22 cellular contexts compared by ENCODE assay signal in genomic region chr19:47002106-47002766, GRCh38. TPM values are rescaled to one million over a fixed set of nuclear protein-coding genes. Genes with fewer than 3 reads are reported as not detected.
A peak's percentile ranks its signal among the peaks of the same experiment; 100 is the strongest.
DNase-seq lines count a peak whose midpoint lies in the region; ATAC-seq and TF ChIP-seq lines count a peak whose summit lies in the region.
"Had no signal": no experiment of that assay in that cellular context is flagged by ENCODE, and none has a peak within 500 bp of the region (broad histone marks: within the 10 kb centered on the region; RNA-seq: fewer than 3 reads in every experiment).

No MANE protein-coding gene starts in this region.

- TF ChIP-seq POLR2A in esophagus squamous epithelium (IDR thresholded peaks at IDR 0.05), result no peak

- intact Hi-C loops in Right ventricle myocardium superior (cut with DNase I), result no loop called here
- intact Hi-C loops in left cardiac atrium (cut with DNase I), result no loop called here
- intact Hi-C loops in left colon (cut with DNase I, micrococcal nuclease), result no loop called here
- intact Hi-C loops in esophagus squamous epithelium (cut with DNase I), result no loop called here

- no peak overlapping the region for H3K27ac ChIP-seq in esophagus squamous epithelium
- H3K27ac ChIP-seq: adrenal gland, SJSA1 had no signal

- H3K4me1 ChIP-seq in esophagus squamous epithelium, result peaks cover 3 to 13% (median 11%) of the 10 kb centered on the region in 3 donors
- H3K4me1 ChIP-seq: SJSA1 had no signal

- in situ Hi-C loops in astrocyte of the spinal cord (cut with HindIII; ENCODE audit: low sequenced_read_pairs), result no loop called here

- ATAC-seq in Right ventricle myocardium superior (ENCODE audit: poor library complexity), result peak; percentile 26
- ATAC-seq in left cardiac atrium, result no peak
- peak; percentile 74 for ATAC-seq in left colon
- ATAC-seq in GM19324 (IDR thresholded peaks at IDR 0.05; ENCODE audit: low FRiP score, unreplicated experiment), result no peak
- ATAC-seq in GM18907 (IDR thresholded peaks at IDR 0.05; ENCODE audit: unreplicated experiment), result no peak
- ATAC-seq: natural killer cell had no signal

- H3K27me3 ChIP-seq in esophagus squamous epithelium, result peaks cover 0 to 5% (median 0%) of the 10 kb centered on the region in 4 donors
- H3K27me3 ChIP-seq: adrenal gland, SJSA1 had no signal

- WGBS in esophagus squamous epithelium, 2 donors, result 59 to 79% methylated on average over 9 to 15 of the region's 23 CpGs

- H3K4me3 ChIP-seq in astrocyte of the spinal cord (ENCODE audit: low read depth, low read length), result no peak overlapping the region
- H3K4me3 ChIP-seq in esophagus squamous epithelium, result no peak overlapping the region
- H3K4me3 ChIP-seq: adrenal gland, SJSA1 had no signal

- H3K9me3 ChIP-seq in esophagus squamous epithelium, result no peaks in the 10 kb centered on the region
- H3K9me3 ChIP-seq: adrenal gland, SJSA1 had no signal

- DNase-seq in Right ventricle myocardium superior, result no peak
- DNase-seq in left cardiac atrium, result no peak
- DNase-seq in astrocyte of the spinal cord (ENCODE audit: low read depth, low spot score), result no peak
- peak in 1 of 2 donors; percentile 57 for DNase-seq in left colon
- no peak for DNase-seq in esophagus squamous epithelium (lab: John Stamatoyannopoulos, UW)
- DNase-seq in superior temporal gyrus (ENCODE audit: extremely low spot score), result no peak
- DNase-seq: ACHN; activated CD4-positive, CD25-positive, alpha-beta regulatory T cell treated with anti-CD3 and anti-CD28 coated beads, Interleukin-2, amount 50 U/mL, for 72 hours; activated gamma-delta T cell; adrenal gland; CD4-positive, CD25-positive, alpha-beta regulatory T cell; DMS79 treated with DMSO at 0.1 percent for 48 hours; effector CD8-positive, alpha-beta T cell; mesendoderm; MM.1S; natural killer cell; NCI-H187 treated with DMSO at 0.1 percent for 48 hours; NCI-H446 treated with DMSO at 0.1 percent for 48 hours; stimulated activated CD4-positive, alpha-beta T cell treated with anti-CD3 and anti-CD28 coated beads, Interleukin-4, amount 100 ng/mL, for 4 hours had no signal

- TF ChIP-seq CTCF in astrocyte of the spinal cord (IDR thresholded peaks at IDR 0.05; ENCODE audit: low read depth, low read length), result peak; percentile 15
- TF ChIP-seq CTCF in esophagus squamous epithelium (IDR thresholded peaks at IDR 0.05), result peak in 3 of 6 experiments; percentile 13 to 52 (median 30)

- peaks cover 5 to 49% (median 24%) of the 10 kb centered on the region in 3 donors for H3K36me3 ChIP-seq in esophagus squamous epithelium

RNA-seq across cellular contexts. Expression of gene NPAS1, which starts 17.4 kb away (rescaled TPM):
- total RNA-seq in Right ventricle myocardium superior (not detected), left cardiac atrium (1 to 10 TPM in 1 of 2 donors, under 1 TPM in 1; 0.44 to 1.2 TPM), left colon (1 to 10 TPM in 1 of 2 donors, under 1 TPM in 1; 0.37 to 1.6 TPM), esophagus squamous epithelium (1 to 10 TPM in 2 of 4 donors, under 1 TPM in 1, not detected in 1; 0.18 to 4.3 (median 1.1) TPM)
- total RNA-seq: SJSA1 had no signal

RNA-seq across cellular contexts. Expression of gene TMEM160, which starts 46.2 kb away (rescaled TPM):
- total RNA-seq in Right ventricle myocardium superior (34.9 TPM), left cardiac atrium (10 to 100 TPM; 30.6 to 35.8 TPM), left colon (10 to 100 TPM; 27.6 to 33.1 TPM), esophagus squamous epithelium (10 to 100 TPM; 24.8 to 51.4 (median 38.6) TPM)

Comparison
In these comparisons a context has a peak if more than half of its experiments do, and no peak if none do; other contexts are left out.
1. ATAC-seq: peak in Right ventricle myocardium superior (single experiment) and left colon (single experiment); none in left cardiac atrium (0 of 2), GM19324 (single experiment) and GM18907 (single experiment).